In the genomic region with DNA sequence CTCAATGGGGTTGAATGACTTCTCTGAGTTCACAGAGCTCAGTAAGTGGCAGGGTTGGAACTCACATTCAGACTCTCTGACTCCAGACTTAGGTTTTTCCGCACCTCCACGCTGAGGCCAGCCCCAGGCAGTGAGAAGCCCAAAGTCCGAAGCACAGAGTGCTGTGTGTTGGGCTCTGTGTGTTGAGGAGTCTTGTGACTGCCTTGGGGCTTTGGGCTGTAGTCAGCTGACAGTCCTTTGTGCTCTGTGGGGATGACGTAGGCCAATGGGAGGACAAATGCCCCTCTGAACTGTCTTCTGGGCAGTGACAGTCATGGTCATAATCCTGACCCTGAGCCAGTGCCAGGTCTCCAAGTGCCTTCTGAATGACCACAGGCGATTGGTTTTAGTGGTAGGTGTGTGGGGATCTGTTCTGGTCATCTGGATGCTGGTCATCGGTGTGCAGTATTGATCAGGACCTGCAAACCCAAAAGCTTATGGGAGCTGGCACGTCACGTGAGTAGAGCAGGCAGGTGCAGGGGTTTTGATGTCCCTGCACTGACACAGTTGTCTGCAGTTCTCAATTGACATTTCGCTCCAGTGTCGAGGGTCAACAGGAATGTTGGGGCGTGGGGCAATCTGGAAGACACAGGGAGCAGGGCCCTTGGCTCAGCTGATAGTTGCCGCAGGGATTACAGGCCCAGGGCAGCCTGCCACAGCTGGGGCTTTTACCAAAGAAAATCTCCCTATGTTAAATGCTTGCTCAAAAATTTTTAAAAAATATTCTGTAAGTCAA, we compare ENCODE assay signal across 20 cellular contexts. TPM values are rescaled to one million over a fixed set of nuclear protein-coding genes. Genes with fewer than 3 reads are reported as not detected.
A peak's percentile ranks its signal among the peaks of the same experiment; 100 is the strongest.
DNase-seq lines count a peak whose midpoint lies in the region; ATAC-seq and TF ChIP-seq lines count a peak whose summit lies in the region.
"Had no signal": no experiment of that assay in that cellular context is flagged by ENCODE, and none has a peak within 500 bp of the region (broad histone marks: within the 10 kb centered on the region; RNA-seq: fewer than 3 reads in every experiment).

No MANE protein-coding gene starts in this region.

- H3K4me3 ChIP-seq in retinal pigment epithelial cell (ENCODE audit: low read length) (no peak overlapping the region), upper lobe of left lung (no peak overlapping the region)
- H3K4me3 ChIP-seq: GM23248 had no signal

- CTCF ChIA-PET in activated CD4-positive, alpha-beta T cell treated with anti-CD3 and anti-CD28 coated beads, Interleukin-2, amount 10 ng/mL, durations not matched to agents 7 days and 5 days (lab: Charles Lee), result interaction anchor here (1.5 kb wide), 1 partner anchor 22 kb away, joined by 3 read pairs; no protein-coding TSS in a partner anchor

- POLR2A ChIA-PET in activated CD4-positive, alpha-beta T cell treated with anti-CD3 and anti-CD28 coated beads, Interleukin-2, amount 10 ng/mL, durations not matched to agents 7 days and 5 days (lab: Charles Lee), result no interaction called here

- peaks cover 8% of the 10 kb centered on the region for H3K4me1 Mint-ChIP-seq in activated CD4-positive, alpha-beta T cell treated with anti-CD3 and anti-CD28 coated beads, Interleukin-2, amount 10 ng/mL, durations not matched to agents 7 days and 5 days
- H3K4me1 Mint-ChIP-seq: activated naive CD4-positive, alpha-beta T cell treated with anti-CD3 and anti-CD28 coated beads, Interleukin-2, amount 50 U/mL, for 24 hours had no signal

- H3K4me1 ChIP-seq in upper lobe of left lung, result no peaks in the 10 kb centered on the region

- no peak for TF ChIP-seq EP300 in upper lobe of left lung (IDR thresholded peaks at IDR 0.05)

- H3K27ac Mint-ChIP-seq in activated CD4-positive, alpha-beta T cell treated with anti-CD3 and anti-CD28 coated beads, Interleukin-2, amount 10 ng/mL, durations not matched to agents 7 days and 5 days, result no peak overlapping the region
- H3K27ac Mint-ChIP-seq: activated CD4-positive, alpha-beta T cell treated with anti-CD3 and anti-CD28 coated beads, Interleukin-2, amount 10 ng/mL, durations not matched to agents 24 days and 14 days; dendritic cell treated with granulocyte-macrophage colony-stimulating factor and Interleukin-4, amounts not matched to agents 40 ng/mL and 50 ng/mL, for 4 days had no signal

- DNase-seq in RPMI7951 (ENCODE audit: low read depth) (peak; percentile 36), foreskin melanocyte (peak; percentile 99), medulla oblongata (ENCODE audit: extremely low spot score) (peak; percentile 97), retinal pigment epithelial cell (ENCODE audit: low read depth) (peak; percentile 56), upper lobe of left lung (no peak), left ventricle myocardium superior (no peak)
- DNase-seq in activated CD4-positive, alpha-beta T cell treated with anti-CD3 and anti-CD28 coated beads, Interleukin-2, amount 50 U/mL, for 1 hour, result no peak
- no peak for DNase-seq in activated CD4-positive, alpha-beta T cell treated with anti-CD3 and anti-CD28 coated beads, Interleukin-2, amount 10 ng/mL, durations not matched to agents 7 days and 5 days
- DNase-seq: activated CD4-positive, alpha-beta T cell treated with anti-CD3 and anti-CD28 coated beads, Interleukin-2, amount 10 ng/mL, durations not matched to agents 24 days and 14 days; activated T-cell treated with anti-CD3 and anti-CD28 coated beads for 4 hours; CD8-positive, alpha-beta T cell; DMS79; foreskin keratinocyte; GM23248; NCI-H187 treated with DMSO at 0.1 percent for 48 hours; stimulated activated naive CD4-positive, alpha-beta T cell had no signal

- H3K9me3 ChIP-seq in upper lobe of left lung, result no peaks in the 10 kb centered on the region

- ATAC-seq in upper lobe of left lung (ENCODE audit: low FRiP score in 2 of 2), result no peak
- ATAC-seq in left ventricle myocardium superior, result no peak
- ATAC-seq: CD8-positive, alpha-beta T cell; foreskin keratinocyte; natural killer cell treated with Interleukin-12 subunit alpha and Interleukin-12 subunit beta and Interleukin-15 and Interleukin-18, amount 100 ng/mL, for 72 hours had no signal

- no peaks in the 10 kb centered on the region for H3K9me3 Mint-ChIP-seq in activated CD4-positive, alpha-beta T cell treated with anti-CD3 and anti-CD28 coated beads, Interleukin-2, amount 10 ng/mL, durations not matched to agents 7 days and 5 days
- H3K9me3 Mint-ChIP-seq: activated CD4-positive, alpha-beta T cell treated with anti-CD3 and anti-CD28 coated beads, Interleukin-2, amount 10 ng/mL, durations not matched to agents 24 days and 14 days; activated naive CD4-positive, alpha-beta T cell treated with anti-CD3 and anti-CD28 coated beads, Interleukin-2, amount 50 U/mL, for 24 hours; CD8-positive, alpha-beta T cell; dendritic cell treated with granulocyte-macrophage colony-stimulating factor and Interleukin-4, amounts not matched to agents 40 ng/mL and 50 ng/mL, for 4 days; natural killer cell treated with Interleukin-12 subunit alpha and Interleukin-12 subunit beta and Interleukin-15 and Interleukin-18, amount 100 ng/mL, for 72 hours had no signal

- no peak for TF ChIP-seq CTCF in retinal pigment epithelial cell (conservative IDR thresholded peaks at IDR 0.05; ENCODE audit: low read depth, low read length)
- TF ChIP-seq CTCF in upper lobe of left lung (IDR thresholded peaks at IDR 0.05), result no peak

- H3K36me3 Mint-ChIP-seq in activated CD4-positive, alpha-beta T cell treated with anti-CD3 and anti-CD28 coated beads, Interleukin-2, amount 10 ng/mL, durations not matched to agents 7 days and 5 days (ENCODE audit: low read depth), result peaks cover 2% of the 10 kb centered on the region
- H3K36me3 Mint-ChIP-seq: natural killer cell treated with Interleukin-12 subunit alpha and Interleukin-12 subunit beta and Interleukin-15 and Interleukin-18, amount 100 ng/mL, for 72 hours had no signal

- 86 to 89% methylated on average over 8 to 12 of the region's 12 CpGs for WGBS in upper lobe of left lung, 2 donors

- no peak for TF ChIP-seq POLR2A in upper lobe of left lung (IDR thresholded peaks at IDR 0.05)

- intact Hi-C loops in left ventricle myocardium superior (cut with micrococcal nuclease), result no loop called here

- peaks cover 16 to 34% (median 24%) of the 10 kb centered on the region in 4 donors for H3K36me3 ChIP-seq in upper lobe of left lung

- H3K27me3 Mint-ChIP-seq in activated CD4-positive, alpha-beta T cell treated with anti-CD3 and anti-CD28 coated beads, Interleukin-2, amount 10 ng/mL, durations not matched to agents 7 days and 5 days, result no peaks in the 10 kb centered on the region
- H3K27me3 Mint-ChIP-seq: activated CD4-positive, alpha-beta T cell treated with anti-CD3 and anti-CD28 coated beads, Interleukin-2, amount 10 ng/mL, durations not matched to agents 24 days and 14 days; activated naive CD4-positive, alpha-beta T cell treated with anti-CD3 and anti-CD28 coated beads, Interleukin-2, amount 50 U/mL, for 24 hours; dendritic cell treated with granulocyte-macrophage colony-stimulating factor and Interleukin-4, amounts not matched to agents 40 ng/mL and 50 ng/mL, for 4 days; natural killer cell treated with Interleukin-12 subunit alpha and Interleukin-12 subunit beta and Interleukin-15 and Interleukin-18, amount 100 ng/mL, for 72 hours had no signal

- no peak overlapping the region for H3K27ac ChIP-seq in upper lobe of left lung
- H3K27ac ChIP-seq: epithelial cell of prostate, foreskin keratinocyte, GM23248 had no signal

- no peaks in the 10 kb centered on the region for H3K27me3 ChIP-seq in upper lobe of left lung
- H3K27me3 ChIP-seq: foreskin keratinocyte had no signal

- H3K4me3 Mint-ChIP-seq in activated CD4-positive, alpha-beta T cell treated with anti-CD3 and anti-CD28 coated beads, Interleukin-2, amount 10 ng/mL, durations not matched to agents 7 days and 5 days, result no peak overlapping the region
- H3K4me3 Mint-ChIP-seq: activated CD4-positive, alpha-beta T cell treated with anti-CD3 and anti-CD28 coated beads, Interleukin-2, amount 10 ng/mL, durations not matched to agents 24 days and 14 days; activated naive CD4-positive, alpha-beta T cell treated with anti-CD3 and anti-CD28 coated beads, Interleukin-2, amount 50 U/mL, for 24 hours; CD8-positive, alpha-beta T cell; dendritic cell treated with granulocyte-macrophage colony-stimulating factor and Interleukin-4, amounts not matched to agents 40 ng/mL and 50 ng/mL, for 4 days; natural killer cell treated with Interleukin-12 subunit alpha and Interleukin-12 subunit beta and Interleukin-15 and Interleukin-18, amount 100 ng/mL, for 72 hours had no signal

RNA-seq across cellular contexts. Expression of gene CAPN3, which starts 45.3 kb away (rescaled TPM):
- total RNA-seq in RPMI7951 (2014; rRNA removed; shearing (Covaris generic)), result not detected in 2 replicates
- 1 to 10 TPM; 5.3 to 5.5 TPM for total RNA-seq in activated CD4-positive, alpha-beta T cell treated with anti-CD3 and anti-CD28 coated beads, Interleukin-2, amount 10 ng/mL, durations not matched to agents 7 days and 5 days
- 100 to 1,000 TPM in 1 of 6 donors, 10 to 100 TPM in 5; 24.0 to 369 (median 54.3) TPM for total RNA-seq in upper lobe of left lung
- total RNA-seq in left ventricle myocardium superior, result 3.8 TPM

Comparison
In these comparisons a context has a peak if more than half of its experiments do, and no peak if none do; other contexts are left out.
1. DNase-seq: peak in RPMI7951 (single experiment), foreskin melanocyte (single experiment), medulla oblongata (single experiment) and retinal pigment epithelial cell (single experiment); none in activated CD4-positive, alpha-beta T cell treated with anti-CD3 and anti-CD28 coated beads, Interleukin-2, amount 50 U/mL, for 1 hour (single experiment), activated CD4-positive, alpha-beta T cell treated with anti-CD3 and anti-CD28 coated beads, Interleukin-2, amount 10 ng/mL, durations not matched to agents 7 days and 5 days (single experiment), upper lobe of left lung (0 of 2) and left ventricle myocardium superior (single experiment).